In genomic region chr13:78784017-78784745, GRCh38 we compare ENCODE assay signal across 17 cellular contexts.
A peak's percentile ranks its signal among the peaks of the same experiment; 100 is the strongest.
DNase-seq lines count a peak whose midpoint lies in the region; ATAC-seq, FAIRE-seq and TF ChIP-seq lines count a peak whose summit lies in the region.
"Had no signal": no experiment of that assay in that cellular context is flagged by ENCODE, and none has a peak within 500 bp of the region (broad histone marks: within the 10 kb centered on the region; RNA-seq: fewer than 3 reads in every experiment).

No MANE protein-coding gene starts in this region.

- DNase-seq in HepG2 (ENCODE audit: low spot score) (no peak), right lobe of liver (no peak), NCI-H69 (lab: John Stamatoyannopoulos, UW) (peak; percentile 9), glutamatergic neuron (no peak), foreskin melanocyte (no peak), transverse colon (no peak)
- DNase-seq: BE2C; CD4-positive, alpha-beta memory T cell; DMS79; GOT3; H9; HFFc6; IMR-90 had no signal

- peaks cover 4% of the 10 kb centered on the region for H3K9me3 Mint-ChIP-seq in glutamatergic neuron (ENCODE audit: unreplicated experiment)
- H3K9me3 Mint-ChIP-seq: CD4-positive, alpha-beta memory T cell; H9; HFFc6 had no signal

- no peak overlapping the region for H3K9ac ChIP-seq in HepG2 (ENCODE audit: insufficient read depth, low read depth, low read length)

- TF ChIP-seq EP300 in HepG2 (IDR thresholded peaks at IDR 0.05; ENCODE audit: low read depth in 2 of 2, low read length in 2 of 2) (no peak), HepG2 (CRISPR knock-in tag; IDR thresholded peaks at IDR 0.05; ENCODE audit: borderline replicate concordance) (no peak), transverse colon (IDR thresholded peaks at IDR 0.05; ENCODE audit: low read depth) (no peak)

- no peak for FAIRE-seq in HepG2 (lab: Jason Lieb, UNC)
- FAIRE-seq: A204.1, GM12878 had no signal

- no peaks in the 10 kb centered on the region for H4K20me1 ChIP-seq in HepG2 (ENCODE audit: insufficient read depth, low read length)

- POLR2A ChIA-PET in HepG2 (lab: Yijun Ruan, JAX): no interaction called here

- H3K36me3 ChIP-seq in HepG2 (replicated peaks in 1 of 2; ENCODE audit: control insufficient read depth in 1 of 2, insufficient read depth in 2 of 2, low read length in 2 of 2) (no peaks in the 10 kb centered on the region), right lobe of liver (no peaks in the 10 kb centered on the region), transverse colon (no peaks in the 10 kb centered on the region)
- H3K36me3 ChIP-seq: BE2C had no signal

- intact Hi-C loops in HepG2 (cut with micrococcal nuclease; ENCODE audit: unreplicated experiment): no loop called here
- intact Hi-C loops in right lobe of liver (cut with DNase I): no loop called here
- intact Hi-C loops in transverse colon (cut with DNase I; ENCODE audit: low total_unique reads): no loop called here

- H3K4me1 Mint-ChIP-seq in glutamatergic neuron (ENCODE audit: low read depth, unreplicated experiment): peaks cover 43% of the 10 kb centered on the region
- H3K4me1 Mint-ChIP-seq: CD4-positive, alpha-beta memory T cell had no signal

- H3K9me3 ChIP-seq in HepG2 (ENCODE audit: low read length) (no peaks in the 10 kb centered on the region), right lobe of liver (no peaks in the 10 kb centered on the region), transverse colon (no peaks in the 10 kb centered on the region)
- H3K9me3 ChIP-seq: BE2C had no signal

- peaks cover 4% of the 10 kb centered on the region for H3K27me3 Mint-ChIP-seq in glutamatergic neuron (ENCODE audit: unreplicated experiment)

- 2% methylated on average over 6 of the region's 6 CpGs for WGBS in HepG2 (ENCODE audit: low lambda C conversion rate)
- WGBS in right lobe of liver (ENCODE audit: insufficient coverage, low coverage, low lambda C conversion rate, missing lambda C conversion rate): 55% methylated on average over 6 of the region's 6 CpGs
- 54 to 60% methylated on average over 5 to 6 of the region's 6 CpGs for WGBS in transverse colon (ENCODE audit: low coverage in 1 of 2), 2 donors

- no peaks in the 10 kb centered on the region for H3K79me2 ChIP-seq in HepG2 (ENCODE audit: insufficient read depth, low read length)

- H3K27me3 ChIP-seq in HepG2 (ENCODE audit: control insufficient read depth in 1 of 2, insufficient read depth in 2 of 2, low read length in 2 of 2) (0 out of 5 replicates have a peak, but pooled peaks cover 0 to 7% of the 10 kb centered on the region in 2 experiments), right lobe of liver (no peaks in the 10 kb centered on the region), transverse colon (peaks cover 8% of the 10 kb centered on the region)

- CTCF ChIA-PET in HepG2 (lab: Yijun Ruan, JAX; ENCODE audit: low intra/inter-chr PET ratio, low total read pairs): no interaction called here

- no peaks in the 10 kb centered on the region for H3K36me3 Mint-ChIP-seq in glutamatergic neuron (ENCODE audit: unreplicated experiment)
- H3K36me3 Mint-ChIP-seq: CD4-positive, alpha-beta memory T cell had no signal

- H3K27ac ChIP-seq in HepG2 (ENCODE audit: extremely low read length, insufficient read depth, low read length) (no peak overlapping the region), right lobe of liver (no peak overlapping the region), transverse colon (no peak overlapping the region)
- H3K27ac ChIP-seq: C4-2B had no signal

- no peak overlapping the region for H3K4me3 ChIP-seq in HepG2 (replicated peaks in 1 of 3; ENCODE audit: insufficient read depth in 1 of 3, low read depth in 2 of 3, low read length in 3 of 3)
- H3K4me3 ChIP-seq in right lobe of liver: no peak overlapping the region
- H3K4me3 ChIP-seq in transverse colon: no peak overlapping the region
- H3K4me3 ChIP-seq: GM12878 had no signal

- no peak for TF ChIP-seq POLR2A in HepG2 (IDR thresholded peaks at IDR 0.05; ENCODE audit: insufficient read depth in 1 of 2, low read depth in 2 of 2, low read length in 2 of 2)
- no peak for TF ChIP-seq POLR2A in right lobe of liver (IDR thresholded peaks at IDR 0.05)
- TF ChIP-seq POLR2A in transverse colon (IDR thresholded peaks at IDR 0.05): no peak

- BruUV-seq in HepG2 (replicated peaks; lab: Mats Ljungman, UMichigan): no TSS peak

- no peaks in the 10 kb centered on the region for H3K4me1 ChIP-seq in HepG2 (ENCODE audit: insufficient read depth, low read length)
- H3K4me1 ChIP-seq in right lobe of liver: no peaks in the 10 kb centered on the region
- H3K4me1 ChIP-seq in transverse colon: no peaks in the 10 kb centered on the region
- H3K4me1 ChIP-seq: BE2C had no signal

- no peak overlapping the region for H3K4me3 Mint-ChIP-seq in glutamatergic neuron (ENCODE audit: unreplicated experiment)
- H3K4me3 Mint-ChIP-seq: CD4-positive, alpha-beta memory T cell; H9; HFFc6 had no signal

- no peak for TF ChIP-seq CTCF in HepG2 (CRISPR knock-in tag; IDR thresholded peaks at IDR 0.05)
- no peak for TF ChIP-seq CTCF in right lobe of liver (IDR thresholded peaks at IDR 0.05)
- TF ChIP-seq CTCF in glutamatergic neuron (IDR thresholded peaks at IDR 0.05; ENCODE audit: partially characterized antibody, unreplicated experiment): no peak
- no peak for TF ChIP-seq CTCF in transverse colon (IDR thresholded peaks at IDR 0.05)

- no peak overlapping the region for H3K4me2 ChIP-seq in HepG2 (ENCODE audit: low read depth, low read length)

- in situ Hi-C loops in HepG2 (cut with HindIII; ENCODE audit: extremely low pct_ligation_motif_present, low pct_unique_long_range_greater_than_20kb) (no loop called here), transverse colon (cut with MboI; ENCODE audit: low pct_ligation_motif_present in 1 of 4, low pct_unique_long_range_greater_than_20kb in 1 of 4, low sequenced_read_pairs in 3 of 4) (no loop called here)

- TF ChIP-seq RAD21 in HepG2 (CRISPR knock-in tag; IDR thresholded peaks at IDR 0.05): no peak

- H3K27ac Mint-ChIP-seq in glutamatergic neuron (ENCODE audit: unreplicated experiment): peak overlapping the region; percentile 56
- H3K27ac Mint-ChIP-seq: CD4-positive, alpha-beta memory T cell; H9; HFFc6 had no signal

- no peak overlapping the region for H2AFZ ChIP-seq in HepG2 (ENCODE audit: low read length)

- ATAC-seq in HepG2 (no peak), right lobe of liver (no peak), HG03097 (IDR thresholded peaks at IDR 0.05; ENCODE audit: low FRiP score, unreplicated experiment) (no peak)
- ATAC-seq: GM12878 had no signal

TF ChIP-seq in HepG2, 621 proteins besides CTCF, POLR2A, EP300 and RAD21:
- TF ChIP-seq MNT (IDR thresholded peaks at IDR 0.05) (peak; percentile 37; the same call in 1 of the 2 replicates), MAFF (IDR thresholded peaks at IDR 0.05; ENCODE audit: low read depth, low read length) (no peak), ZZZ3 (CRISPR knock-in tag; IDR thresholded peaks at IDR 0.05; ENCODE audit: borderline replicate concordance) (no peak)
